14 cellular contexts compared by ENCODE assay signal in genomic region chr17:78141437-78142112, GRCh38. TPM values are rescaled to one million over a fixed set of nuclear protein-coding genes. Genes with fewer than 3 reads are reported as not detected.
DNase-seq lines count a peak whose midpoint lies in the region; ATAC-seq and TF ChIP-seq lines count a peak whose summit lies in the region.
"Had no signal": no experiment of that assay in that cellular context is flagged by ENCODE, and none has a peak within 500 bp of the region (broad histone marks: within the 10 kb centered on the region; RNA-seq: fewer than 3 reads in every experiment).

No MANE protein-coding gene starts in this region.

- no peaks in the 10 kb centered on the region for H3K79me2 ChIP-seq in KMS-11 (ENCODE audit: insufficient read depth, low read depth)

- H3K4me1 ChIP-seq in KMS-11 (ENCODE audit: low read depth, poor library complexity, severe bottlenecking), result peaks cover 79% of the 10 kb centered on the region

- TF ChIP-seq CTCF in KMS-11 (conservative IDR thresholded peaks at IDR 0.05; ENCODE audit: low read depth, low read length) (no peak), coronary artery (IDR thresholded peaks at IDR 0.05) (no peak), omental fat pad (IDR thresholded peaks at IDR 0.05) (no peak)

- no peak for ATAC-seq in omental fat pad (ENCODE audit: low FRiP score)
- ATAC-seq: activated CD4-positive, alpha-beta T cell treated with anti-CD3 and anti-CD28 coated beads for 36 hours had no signal

- intact Hi-C loops in posterior vena cava (cut with DNase I), result no loop called here

- H3K27me3 ChIP-seq in KMS-11 (ENCODE audit: insufficient read depth, low read depth), result no peaks in the 10 kb centered on the region

- H3K4me3 ChIP-seq in KMS-11 (IDR thresholded peaks at IDR 0.05; ENCODE audit: insufficient read depth, low read depth, low read length) (no peak overlapping the region), coronary artery (no peak overlapping the region)

- DNase-seq in coronary artery (ENCODE audit: low spot score) (peak; percentile 69), posterior vena cava (ENCODE audit: low spot score) (peak; percentile 77), NCI-H748 treated with DMSO at 0.1 percent for 48 hours (lab: John Stamatoyannopoulos, UW) (no peak), omental fat pad (ENCODE audit: low spot score) (no peak)
- DNase-seq: cerebellar nuclear complex, immature natural killer cell, NCI-H1436, NCI-H82, SK-N-SH had no signal

- H2AFZ ChIP-seq in KMS-11 (ENCODE audit: low read depth), result no peak overlapping the region

- no peaks in the 10 kb centered on the region for H3K36me3 ChIP-seq in KMS-11 (ENCODE audit: insufficient read depth)

- no peak overlapping the region for H3K9ac ChIP-seq in KMS-11
- H3K9ac ChIP-seq: SK-N-SH had no signal

- H3K27ac ChIP-seq in KMS-11, result peak overlapping the region; percentile 45
- H3K27ac ChIP-seq in coronary artery, result no peak overlapping the region

- peak overlapping the region; percentile 70 for H3K4me2 ChIP-seq in KMS-11
- H3K4me2 ChIP-seq: SK-N-SH had no signal

- no peaks in the 10 kb centered on the region for H4K20me1 ChIP-seq in KMS-11 (ENCODE audit: insufficient read depth)

RNA-seq across cellular contexts. Expression of gene C17orf99, which starts 4.6 kb away (rescaled TPM):
- total RNA-seq in posterior vena cava (not detected), omental fat pad (not detected)
- total RNA-seq: activated CD4-positive, alpha-beta T cell treated with anti-CD3 and anti-CD28 coated beads for 36 hours; activated T-helper 2 cell treated with anti-CD3 and anti-CD28 coated beads, Interferon-gamma antibody, Interleukin-2, Interleukin-4, amounts not matched to agents 10 μg/mL and 5 μg/mL and 100 μg/mL, durations not matched to agents 14 hours and 24 hours and 36 hours; fibroblast of villous mesenchyme; myocyte had no signal

RNA-seq across cellular contexts. Expression of gene TMC8, which starts 11.0 kb away (rescaled TPM):
- total RNA-seq in posterior vena cava, result 10 to 100 TPM in 1 of 2 donors, 1 to 10 TPM in 1; 6.4 to 15.7 TPM
- 10 to 100 TPM in 1 of 4 donors, 1 to 10 TPM in 3; 3.2 to 12.5 (median 6.5) TPM for total RNA-seq in omental fat pad
- total RNA-seq: fibroblast of villous mesenchyme, myocyte had no signal

RNA-seq across cellular contexts. Expression of gene TMC6, which starts 13.0 kb away (rescaled TPM):
- total RNA-seq in posterior vena cava (10 to 100 TPM; 35.6 to 37.4 TPM), omental fat pad (10 to 100 TPM; 21.8 to 72.8 (median 51.3) TPM)

RNA-seq across cellular contexts. Expression of gene SYNGR2, which starts 26.8 kb away (rescaled TPM):
- total RNA-seq in posterior vena cava (10 to 100 TPM; 44.5 to 58.1 TPM), omental fat pad (10 to 100 TPM; 24.3 to 80.6 (median 52.4) TPM)

RNA-seq across cellular contexts. Expression of gene TK1, which starts 45.3 kb away (rescaled TPM):
- total RNA-seq in posterior vena cava (1 to 10 TPM; 1.1 to 1.4 TPM), omental fat pad (10 to 100 TPM in 1 of 4 donors, 1 to 10 TPM in 3; 1.4 to 10.6 (median 3.1) TPM)

Comparison
In these comparisons a context has a peak if more than half of its experiments do, and no peak if none do; other contexts are left out.
1. DNase-seq: peak in coronary artery (single experiment) and posterior vena cava (single experiment); none in NCI-H748 treated with DMSO at 0.1 percent for 48 hours (single experiment) and omental fat pad (single experiment).